9 cellular contexts compared by ENCODE assay signal in the genomic region with DNA sequence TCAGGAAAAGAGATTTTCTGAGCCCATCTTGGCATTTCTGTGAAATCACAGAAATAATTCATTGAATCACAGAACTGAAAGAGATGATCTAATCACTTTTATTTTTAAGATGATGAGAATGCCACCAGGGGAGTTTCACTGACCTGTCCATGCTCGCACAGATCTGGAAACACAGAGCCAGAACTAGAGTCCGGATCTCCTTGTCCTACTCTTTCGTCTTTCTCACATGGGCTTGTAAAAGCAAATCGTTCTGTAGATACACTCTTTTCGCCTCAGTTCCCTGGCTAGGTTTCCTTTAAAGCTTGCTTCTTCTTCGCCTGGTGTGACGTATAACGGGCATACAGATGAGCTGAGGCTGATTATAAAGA.
DNase-seq lines count a peak whose midpoint lies in the region; ATAC-seq and TF ChIP-seq lines count a peak whose summit lies in the region.
"Had no signal": no experiment of that assay in that cellular context is flagged by ENCODE, and none has a peak within 500 bp of the region (broad histone marks: within the 10 kb centered on the region; RNA-seq: fewer than 3 reads in every experiment).

No MANE protein-coding gene starts in this region.

- H3K4me1 Mint-ChIP-seq in Caco-2 (ENCODE audit: low read depth, unreplicated experiment), result peaks cover 14% of the 10 kb centered on the region
- peaks cover 10% of the 10 kb centered on the region for H3K4me1 Mint-ChIP-seq in activated CD8-positive, alpha-beta memory T cell treated with anti-CD3 and anti-CD28 coated beads, Interleukin-2, amount 10 ng/mL, durations not matched to agents 7 days and 5 days

- H3K36me3 Mint-ChIP-seq in Caco-2 (ENCODE audit: insufficient read depth, unreplicated experiment), result no peaks in the 10 kb centered on the region
- H3K36me3 Mint-ChIP-seq in activated CD8-positive, alpha-beta memory T cell treated with anti-CD3 and anti-CD28 coated beads, Interleukin-2, amount 10 ng/mL, durations not matched to agents 7 days and 5 days, result no peaks in the 10 kb centered on the region

- H3K9me3 ChIP-seq in PC-3 (ENCODE audit: low read length), result no peaks in the 10 kb centered on the region
- H3K9me3 ChIP-seq in Caco-2, result peaks cover 3% of the 10 kb centered on the region; the same call in 1 of the 2 replicates

- H3K79me2 ChIP-seq in PC-3 (ENCODE audit: low read length), result no peaks in the 10 kb centered on the region

- TF ChIP-seq CTCF in AG10803 (conservative IDR thresholded peaks at IDR 0.05; ENCODE audit: low read length), result no peak
- no peak for TF ChIP-seq CTCF in PC-3 (conservative IDR thresholded peaks at IDR 0.05; ENCODE audit: low read depth, low read length)
- no peak for TF ChIP-seq CTCF in Caco-2 (IDR thresholded peaks at IDR 0.05; ENCODE audit: insufficient read depth in 1 of 2, low read depth in 1 of 2, low read length in 1 of 2, severe bottlenecking in 1 of 2, unreplicated experiment in 1 of 2)

- POLR2A ChIA-PET in PC-3 (lab: Charles Lee; ENCODE audit: unreplicated experiment), result interaction anchor here (0.6 to 0.8 kb wide), 3 partner anchors 65 to 1534 kb away, joined by 3 to 10 read pairs (median 5); no protein-coding TSS in a partner anchor
- POLR2A ChIA-PET in Caco-2 (lab: Charles Lee), result no interaction called here

- H3K9me3 Mint-ChIP-seq in Caco-2 (ENCODE audit: unreplicated experiment), result no peaks in the 10 kb centered on the region
- H3K9me3 Mint-ChIP-seq in activated CD8-positive, alpha-beta memory T cell treated with anti-CD3 and anti-CD28 coated beads, Interleukin-2, amount 10 ng/mL, durations not matched to agents 7 days and 5 days (ENCODE audit: low read depth), result no peaks in the 10 kb centered on the region

- ATAC-seq in GM21528 (IDR thresholded peaks at IDR 0.05; ENCODE audit: low FRiP score, unreplicated experiment) (peak; percentile 43), PC-3 (peak; percentile 8)
- no peak for ATAC-seq in activated CD8-positive, alpha-beta memory T cell treated with anti-CD3 and anti-CD28 coated beads, Interleukin-2, amount 10 ng/mL, durations not matched to agents 7 days and 5 days

- no peak overlapping the region for H3K4me3 Mint-ChIP-seq in Caco-2 (ENCODE audit: unreplicated experiment)
- H3K4me3 Mint-ChIP-seq in activated CD8-positive, alpha-beta memory T cell treated with anti-CD3 and anti-CD28 coated beads, Interleukin-2, amount 10 ng/mL, durations not matched to agents 7 days and 5 days, result no peak overlapping the region
- H3K4me3 Mint-ChIP-seq: activated T-cell treated with anti-CD3 and anti-CD28 coated beads, Interleukin-2, amount 50 U/mL, for 4 hours had no signal

- H3K4me1 ChIP-seq in PC-3 (ENCODE audit: insufficient read depth, low read length) (peaks cover 47% of the 10 kb centered on the region), Caco-2 (peaks cover 13% of the 10 kb centered on the region)

- no peak overlapping the region for H3K27ac Mint-ChIP-seq in Caco-2 (ENCODE audit: unreplicated experiment)
- no peak overlapping the region for H3K27ac Mint-ChIP-seq in activated CD8-positive, alpha-beta memory T cell treated with anti-CD3 and anti-CD28 coated beads, Interleukin-2, amount 10 ng/mL, durations not matched to agents 7 days and 5 days

- peak overlapping the region; percentile 86 for H3K4me2 ChIP-seq in PC-3 (ENCODE audit: low read length)

- H3K27me3 ChIP-seq in PC-3 (ENCODE audit: low read length), result no peaks in the 10 kb centered on the region
- H3K27me3 ChIP-seq in layer of hippocampus (ENCODE audit: control insufficient read depth, insufficient read depth, low read length), result no peaks in the 10 kb centered on the region
- H3K27me3 ChIP-seq in Caco-2 (replicated peaks; ENCODE audit: control insufficient read depth, insufficient read depth, low read length), result no peaks in the 10 kb centered on the region

- H4K20me1 ChIP-seq in PC-3 (ENCODE audit: low read length), result no peaks in the 10 kb centered on the region

- BruUV-seq in PC-3 (replicated peaks; lab: Mats Ljungman, UMichigan) (TSS peak; percentile 85), Caco-2 (replicated peaks; lab: Mats Ljungman, UMichigan) (no TSS peak)

- H3K4me3 ChIP-seq in AG10803 (ENCODE audit: low read length) (peak overlapping the region; percentile 52), PC-3 (ENCODE audit: low read length) (peak overlapping the region; percentile 63), Caco-2 (ENCODE audit: low read depth, low read length) (no peak overlapping the region)

- peak overlapping the region; percentile 96 for H3K27ac ChIP-seq in PC-3 (ENCODE audit: low read length)
- H3K27ac ChIP-seq in layer of hippocampus (ENCODE audit: low read depth, low read length), result peak overlapping the region; percentile 39

- peak overlapping the region; percentile 72 for H2AFZ ChIP-seq in PC-3 (ENCODE audit: low read length)

- intact Hi-C loops in PC-3 (cut with micrococcal nuclease) (loop anchor here (2.0 kb wide), 1 partner anchor 89 kb away; no protein-coding TSS in a partner anchor), Caco-2 (cut with micrococcal nuclease; ENCODE audit: unreplicated experiment) (no loop called here)

- peaks cover 7% of the 10 kb centered on the region for H3K27me3 Mint-ChIP-seq in Caco-2 (ENCODE audit: insufficient read depth, unreplicated experiment)
- peaks cover 46% of the 10 kb centered on the region for H3K27me3 Mint-ChIP-seq in activated CD8-positive, alpha-beta memory T cell treated with anti-CD3 and anti-CD28 coated beads, Interleukin-2, amount 10 ng/mL, durations not matched to agents 7 days and 5 days

- DNase-seq in AG10803 (ENCODE audit: low read depth), result no peak
- DNase-seq in PC-3, result no peak
- no peak for DNase-seq in stimulated activated naive CD4-positive, alpha-beta T cell (lab: John Stamatoyannopoulos, UW)
- DNase-seq in Caco-2, result no peak
- no peak for DNase-seq in NOMO-1 treated with DMSO at 0.1 percent for 48 hours (lab: John Stamatoyannopoulos, UW; ENCODE audit: unreplicated experiment)
- no peak for DNase-seq in activated CD8-positive, alpha-beta memory T cell treated with anti-CD3 and anti-CD28 coated beads, Interleukin-2, amount 10 ng/mL, durations not matched to agents 7 days and 5 days
- DNase-seq: activated T-cell treated with anti-CD3 and anti-CD28 coated beads, Interleukin-2, amount 50 U/mL, for 4 hours had no signal

- peaks cover 8% of the 10 kb centered on the region for H3F3A ChIP-seq in PC-3 (ENCODE audit: low read length, unreplicated experiment)

- CTCF ChIA-PET in PC-3 (lab: Charles Lee), result interaction anchor here (0.7 kb wide), 1 partner anchor 1399 kb away, joined by 6 read pairs; no protein-coding TSS in a partner anchor
- CTCF ChIA-PET in Caco-2 (lab: Charles Lee), result no interaction called here
- CTCF ChIA-PET in activated CD8-positive, alpha-beta memory T cell treated with anti-CD3 and anti-CD28 coated beads, Interleukin-2, amount 10 ng/mL, durations not matched to agents 7 days and 5 days (lab: Charles Lee), result no interaction called here

- H3K9me2 ChIP-seq in PC-3 (replicated peaks; ENCODE audit: low read length), result no peaks in the 10 kb centered on the region

- H3K36me3 ChIP-seq in PC-3 (ENCODE audit: low read depth, low read length) (no peaks in the 10 kb centered on the region), Caco-2 (ENCODE audit: control insufficient read depth, insufficient read depth, low read length) (no peaks in the 10 kb centered on the region)

- peak overlapping the region; percentile 81 for H3K9ac ChIP-seq in PC-3 (ENCODE audit: low read length)
